Comparison of ENCODE assay signal across 19 cellular contexts in the genomic region with DNA sequence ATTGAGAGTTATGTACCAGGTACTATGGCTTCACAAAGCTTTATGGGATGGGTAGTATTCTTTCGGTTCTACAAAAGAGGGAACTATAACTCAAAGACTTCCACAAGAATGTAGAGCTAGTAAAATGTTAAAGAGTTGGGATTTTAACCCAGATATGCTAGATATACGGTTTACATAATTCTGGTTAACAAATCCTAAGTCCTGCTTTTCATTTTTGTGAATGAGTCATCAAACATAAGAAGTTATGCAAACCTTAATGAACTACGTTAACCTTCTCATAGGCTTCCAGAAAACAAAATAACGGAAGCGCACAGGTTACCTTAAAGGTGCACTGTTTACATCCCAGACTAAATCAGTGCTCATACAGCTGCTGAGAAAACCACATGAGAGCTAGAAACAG.
DNase-seq lines count a peak whose midpoint lies in the region; ATAC-seq, FAIRE-seq and TF ChIP-seq lines count a peak whose summit lies in the region.
"Had no signal": no experiment of that assay in that cellular context is flagged by ENCODE, and none has a peak within 500 bp of the region (broad histone marks: within the 10 kb centered on the region; RNA-seq: fewer than 3 reads in every experiment).

No MANE protein-coding gene starts in this region.

- H3K79me2 ChIP-seq in astrocyte (ENCODE audit: insufficient read depth, low read length) = no peaks in the 10 kb centered on the region
- no peaks in the 10 kb centered on the region for H3K79me2 ChIP-seq in HepG2 (ENCODE audit: insufficient read depth, low read length)

- peaks cover 2% of the 10 kb centered on the region for H3K9me3 Mint-ChIP-seq in astrocyte (ENCODE audit: unreplicated experiment)
- H3K9me3 Mint-ChIP-seq in nephron = no peaks in the 10 kb centered on the region
- H3K9me3 Mint-ChIP-seq: CD4-positive, CD25-positive, alpha-beta regulatory T cell; H9 had no signal

- CTCF ChIA-PET in HepG2 (lab: Yijun Ruan, JAX; ENCODE audit: low intra/inter-chr PET ratio, low total read pairs) = no interaction called here

- H3K4me3 Mint-ChIP-seq in astrocyte (ENCODE audit: unreplicated experiment) (no peak overlapping the region), nephron (no peak overlapping the region)
- H3K4me3 Mint-ChIP-seq: CD4-positive, CD25-positive, alpha-beta regulatory T cell; H9 had no signal

- BruUV-seq in HepG2 (replicated peaks; lab: Mats Ljungman, UMichigan) = no TSS peak

- intact Hi-C loops in left ventricle myocardium inferior (cut with micrococcal nuclease) (no loop called here), cardiac septum (cut with DNase I) (no loop called here), uterus (cut with DNase I; ENCODE audit: low total_unique reads) (no loop called here), HepG2 (cut with micrococcal nuclease; ENCODE audit: unreplicated experiment) (no loop called here)

- no peak for TF ChIP-seq RAD21 in HepG2 (CRISPR knock-in tag; IDR thresholded peaks at IDR 0.05)

- TF ChIP-seq CTCF in left ventricle myocardium inferior (IDR thresholded peaks at IDR 0.05; ENCODE audit: borderline replicate concordance) = no peak
- TF ChIP-seq CTCF in astrocyte (IDR thresholded peaks at IDR 0.05; ENCODE audit: insufficient read depth, low read depth, low read length) = no peak
- TF ChIP-seq CTCF in nephron (IDR thresholded peaks at IDR 0.05; ENCODE audit: unreplicated experiment in 3 of 3) = no peak
- TF ChIP-seq CTCF in uterus (IDR thresholded peaks at IDR 0.05) = no peak
- TF ChIP-seq CTCF in HepG2 (CRISPR knock-in tag; IDR thresholded peaks at IDR 0.05) = no peak

- H3K27ac Mint-ChIP-seq in astrocyte (ENCODE audit: unreplicated experiment) (no peak overlapping the region), nephron (peak overlapping the region in 2 of 3 experiments; percentile 76 to 97)
- H3K27ac Mint-ChIP-seq: CD4-positive, CD25-positive, alpha-beta regulatory T cell; H9 had no signal

- H3K4me2 ChIP-seq in astrocyte (ENCODE audit: low read length) (no peak overlapping the region), HepG2 (ENCODE audit: low read depth, low read length) (no peak overlapping the region)
- H3K4me2 ChIP-seq: BLaER1 treated with 17β-estradiol and CSF1 and Interleukin-3, amounts not matched to agents 10 nM and 100 nM had no signal

- in situ Hi-C loops in HepG2 (cut with HindIII; ENCODE audit: extremely low pct_ligation_motif_present, low pct_unique_long_range_greater_than_20kb) = no loop called here

- peak overlapping the region; percentile 51 for H3K27ac ChIP-seq in left ventricle myocardium inferior (replicated peaks)
- no peak overlapping the region for H3K27ac ChIP-seq in astrocyte (ENCODE audit: low read depth, low read length)
- peak overlapping the region; percentile 71 to 78 for H3K27ac ChIP-seq in uterus
- H3K27ac ChIP-seq in HepG2 (ENCODE audit: extremely low read length, insufficient read depth, low read length) = no peak overlapping the region
- H3K27ac ChIP-seq: BLaER1 treated with 17β-estradiol and CSF1 and Interleukin-3, amounts not matched to agents 10 nM and 100 nM had no signal

- ATAC-seq in HepG2 = no peak

- H2AFZ ChIP-seq in astrocyte (ENCODE audit: low read depth, low read length) (no peak overlapping the region), HepG2 (ENCODE audit: low read length) (no peak overlapping the region)

- FAIRE-seq in astrocyte (lab: Jason Lieb, UNC) = peak; percentile 9
- FAIRE-seq in HepG2 (lab: Jason Lieb, UNC) = no peak
- FAIRE-seq: GM12892, GM19239 had no signal

- H3K36me3 Mint-ChIP-seq in astrocyte (ENCODE audit: low read depth, unreplicated experiment) (no peaks in the 10 kb centered on the region), nephron (ENCODE audit: low read depth) (no peaks in the 10 kb centered on the region)
- H3K36me3 Mint-ChIP-seq: CD4-positive, CD25-positive, alpha-beta regulatory T cell had no signal

- no peak for TF ChIP-seq POLR2A in uterus (IDR thresholded peaks at IDR 0.05)
- no peak for TF ChIP-seq POLR2A in HepG2 (IDR thresholded peaks at IDR 0.05; ENCODE audit: insufficient read depth in 1 of 2, low read depth in 2 of 2, low read length in 2 of 2)

- H3K27me3 ChIP-seq in left ventricle myocardium inferior (ENCODE audit: low read depth) (no peaks in the 10 kb centered on the region), astrocyte (ENCODE audit: insufficient read depth, low read length) (no peaks in the 10 kb centered on the region), uterus (no peaks in the 10 kb centered on the region), HepG2 (ENCODE audit: control insufficient read depth in 1 of 2, insufficient read depth in 2 of 2, low read length in 2 of 2) (no peaks in the 10 kb centered on the region; a peak in 1 of 5 replicates)

- H3K9ac ChIP-seq in astrocyte (ENCODE audit: low read length) (no peak overlapping the region), HepG2 (ENCODE audit: insufficient read depth, low read depth, low read length) (no peak overlapping the region)
- H3K9ac ChIP-seq: BLaER1 treated with 17β-estradiol and CSF1 and Interleukin-3, amounts not matched to agents 10 nM and 100 nM had no signal

- H3K4me1 ChIP-seq in left ventricle myocardium inferior (peaks cover 3% of the 10 kb centered on the region), astrocyte (ENCODE audit: insufficient read depth, low read length) (peaks cover 20% of the 10 kb centered on the region), uterus (peaks cover 0 to 6% of the 10 kb centered on the region in 2 donors), HepG2 (ENCODE audit: insufficient read depth, low read length) (no peaks in the 10 kb centered on the region)

- H3K4me1 Mint-ChIP-seq in astrocyte (ENCODE audit: low read depth, unreplicated experiment) (peaks cover 16% of the 10 kb centered on the region), nephron (peaks cover 71% of the 10 kb centered on the region)

- POLR2A ChIA-PET in HepG2 (lab: Yijun Ruan, JAX) = no interaction called here

- H3K4me3 ChIP-seq in left ventricle myocardium inferior = no peak overlapping the region
- no peak overlapping the region for H3K4me3 ChIP-seq in astrocyte (ENCODE audit: insufficient read depth, low read depth, low read length)
- no peak overlapping the region for H3K4me3 ChIP-seq in uterus
- no peak overlapping the region for H3K4me3 ChIP-seq in HepG2 (replicated peaks in 1 of 3; ENCODE audit: insufficient read depth in 1 of 3, low read depth in 2 of 3, low read length in 3 of 3)
- H3K4me3 ChIP-seq: BLaER1 treated with 17β-estradiol and CSF1 and Interleukin-3, amounts not matched to agents 10 nM and 100 nM had no signal

- DNase-seq in left ventricle myocardium inferior (no peak), cardiac septum (ENCODE audit: low spot score) (no peak), astrocyte (ENCODE audit: low read depth) (no peak), uterus (no peak), medulla oblongata (ENCODE audit: extremely low spot score) (no peak), DMS 273 (lab: John Stamatoyannopoulos, UW; ENCODE audit: unreplicated experiment) (no peak), HepG2 (ENCODE audit: low spot score) (no peak)
- DNase-seq: 8988T; ACHN; CD4-positive, CD25-positive, alpha-beta regulatory T cell; DMS 273 treated with DMSO at 0.1 percent for 48 hours; DMS79; GDM1; GOT3; H9 had no signal

- H4K20me1 ChIP-seq in astrocyte (ENCODE audit: insufficient read depth, low read length) = no peaks in the 10 kb centered on the region
- no peaks in the 10 kb centered on the region for H4K20me1 ChIP-seq in HepG2 (ENCODE audit: insufficient read depth, low read length)
- H4K20me1 ChIP-seq: BLaER1 treated with 17β-estradiol and CSF1 and Interleukin-3, amounts not matched to agents 10 nM and 100 nM had no signal

- no peak for TF ChIP-seq EP300 in HepG2 (IDR thresholded peaks at IDR 0.05; ENCODE audit: low read depth in 2 of 2, low read length in 2 of 2)
- TF ChIP-seq EP300 in HepG2 (CRISPR knock-in tag; IDR thresholded peaks at IDR 0.05; ENCODE audit: borderline replicate concordance) = no peak

- no peaks in the 10 kb centered on the region for H3K27me3 Mint-ChIP-seq in astrocyte (ENCODE audit: low read depth, unreplicated experiment)
- H3K27me3 Mint-ChIP-seq in nephron (ENCODE audit: low read depth) = no peaks in the 10 kb centered on the region
- H3K27me3 Mint-ChIP-seq: CD4-positive, CD25-positive, alpha-beta regulatory T cell had no signal

- H3K9me3 ChIP-seq in left ventricle myocardium inferior (replicated peaks) (no peaks in the 10 kb centered on the region), astrocyte (ENCODE audit: insufficient read depth, low read depth, low read length) (no peaks in the 10 kb centered on the region), uterus (no peaks in the 10 kb centered on the region), HepG2 (ENCODE audit: low read length) (0 out of 2 replicates have a peak, but pooled peaks cover 5% of the 10 kb centered on the region)
- H3K9me3 ChIP-seq: BLaER1 treated with 17β-estradiol and CSF1 and Interleukin-3, amounts not matched to agents 10 nM and 100 nM had no signal

- H3K36me3 ChIP-seq in left ventricle myocardium inferior = no peaks in the 10 kb centered on the region
- no peaks in the 10 kb centered on the region for H3K36me3 ChIP-seq in astrocyte (ENCODE audit: insufficient read depth, low read length)
- no peaks in the 10 kb centered on the region for H3K36me3 ChIP-seq in uterus
- no peaks in the 10 kb centered on the region for H3K36me3 ChIP-seq in HepG2 (replicated peaks in 1 of 2; ENCODE audit: control insufficient read depth in 1 of 2, insufficient read depth in 2 of 2, low read length in 2 of 2)
- H3K36me3 ChIP-seq: BLaER1 treated with 17β-estradiol and CSF1 and Interleukin-3, amounts not matched to agents 10 nM and 100 nM had no signal

- WGBS in HepG2 (ENCODE audit: low lambda C conversion rate) = 32% methylated on average over 5 of the region's 5 CpGs

TF ChIP-seq in HepG2, 621 proteins besides CTCF, POLR2A, EP300 and RAD21 (continues in another document):
- no peak for TF ChIP-seq ZNF263 (CRISPR knock-in tag; IDR thresholded peaks at IDR 0.05)
- TF ChIP-seq ZSCAN9 (CRISPR knock-in tag; IDR thresholded peaks at IDR 0.05; ENCODE audit: borderline replicate concordance) = no peak
- TF ChIP-seq, protein P1, sequence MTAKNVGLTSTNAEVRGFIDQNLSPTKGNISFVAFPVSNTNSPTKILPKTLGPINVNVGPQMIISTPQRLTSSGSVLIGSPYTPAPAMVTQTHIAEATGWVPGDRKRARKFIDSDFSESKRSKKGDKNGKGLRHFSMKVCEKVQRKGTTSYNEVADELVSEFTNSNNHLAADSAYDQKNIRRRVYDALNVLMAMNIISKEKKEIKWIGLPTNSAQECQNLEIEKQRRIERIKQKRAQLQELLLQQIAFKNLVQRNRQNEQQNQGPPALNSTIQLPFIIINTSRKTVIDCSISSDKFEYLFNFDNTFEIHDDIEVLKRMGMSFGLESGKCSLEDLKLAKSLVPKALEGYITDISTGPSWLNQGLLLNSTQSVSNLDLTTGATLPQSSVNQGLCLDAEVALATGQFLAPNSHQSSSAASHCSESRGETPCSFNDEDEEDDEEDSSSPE (CRISPR knock-in tag; IDR thresholded peaks at IDR 0.05) = no peak
- no peak for TF ChIP-seq ZNF761 (CRISPR knock-in tag; conservative IDR thresholded peaks at IDR 0.05)

Comparison
In these comparisons a context has a peak if more than half of its experiments do, and no peak if none do; other contexts are left out.
1. H3K27ac ChIP-seq: peak in left ventricle myocardium inferior (single experiment) and uterus (2 of 2); none in astrocyte (single experiment) and HepG2 (single experiment).